ENCODE assay signal across 8 cellular contexts in genomic region chr20:38997622-38998021, GRCh38. TPM values are rescaled to one million over a fixed set of nuclear protein-coding genes. Genes with fewer than 3 reads are reported as not detected.
A peak's percentile ranks its signal among the peaks of the same experiment; 100 is the strongest.
DNase-seq lines count a peak whose midpoint lies in the region; ATAC-seq and TF ChIP-seq lines count a peak whose summit lies in the region.

No MANE protein-coding gene starts in this region.

- peaks cover 60% of the 10 kb centered on the region for H3K36me3 Mint-ChIP-seq in activated B cell treated with CpG ODN at 0.5 μM for 24 hours (ENCODE audit: low read depth)

- TF ChIP-seq CTCF in activated B cell treated with CpG ODN at 0.5 μM for 24 hours (IDR thresholded peaks at IDR 0.05): no peak
- TF ChIP-seq CTCF in smooth muscle cell (IDR thresholded peaks at IDR 0.05; ENCODE audit: borderline replicate concordance, insufficient read depth, poor library complexity, severe bottlenecking): no peak

- no peak overlapping the region for H3K9ac ChIP-seq in smooth muscle cell (ENCODE audit: low read depth)

- peak overlapping the region; percentile 67 for H3K4me2 ChIP-seq in smooth muscle cell

- peak; percentile 94 for ATAC-seq in GM18868 (IDR thresholded peaks at IDR 0.05; ENCODE audit: unreplicated experiment)
- ATAC-seq in HG02973 (IDR thresholded peaks at IDR 0.05; ENCODE audit: unreplicated experiment): peak; percentile 86
- ATAC-seq in activated B cell treated with CpG ODN at 0.5 μM for 24 hours (ENCODE audit: low read depth): peak; percentile 56
- no peak for ATAC-seq in sciatic nerve

- no peaks in the 10 kb centered on the region for H3K9me3 ChIP-seq in smooth muscle cell (replicated peaks; ENCODE audit: low read depth)

- POLR2A ChIA-PET in activated B cell treated with CpG ODN at 0.5 μM for 24 hours (lab: Charles Lee): no interaction called here

- 36% methylated on average over 8 of the region's 8 CpGs for WGBS in smooth muscle cell (ENCODE audit: low lambda C conversion rate)

- H3F3A ChIP-seq in smooth muscle cell (ENCODE audit: low read depth): no peaks in the 10 kb centered on the region

- H3K27ac ChIP-seq in smooth muscle cell (ENCODE audit: low read depth): peak overlapping the region; percentile 31

- no peaks in the 10 kb centered on the region for H3K4me1 ChIP-seq in smooth muscle cell (ENCODE audit: low read depth)

- H3K27me3 ChIP-seq in smooth muscle cell (ENCODE audit: low read depth): no peaks in the 10 kb centered on the region

- H4K20me1 ChIP-seq in smooth muscle cell (ENCODE audit: low read depth): no peaks in the 10 kb centered on the region

- H2AFZ ChIP-seq in smooth muscle cell (ENCODE audit: low read depth): no peak overlapping the region

- H3K4me3 ChIP-seq in smooth muscle cell: no peak overlapping the region

- H3K4me3 Mint-ChIP-seq in activated B cell treated with CpG ODN at 0.5 μM for 24 hours: no peak overlapping the region

- H3K4me1 Mint-ChIP-seq in activated B cell treated with CpG ODN at 0.5 μM for 24 hours: peaks cover 4% of the 10 kb centered on the region

- intact Hi-C loops in activated B cell treated with CpG ODN at 0.5 μM for 24 hours (cut with micrococcal nuclease) (loop anchor here (1.0 kb wide), 1 partner anchor 351 kb away; no protein-coding TSS in a partner anchor), sciatic nerve (cut with DNase I) (no loop called here)

- H3K79me2 ChIP-seq in smooth muscle cell (ENCODE audit: low read depth): no peaks in the 10 kb centered on the region

- H3K27ac Mint-ChIP-seq in activated B cell treated with CpG ODN at 0.5 μM for 24 hours: no peak overlapping the region

- H3K9me3 Mint-ChIP-seq in activated B cell treated with CpG ODN at 0.5 μM for 24 hours: no peaks in the 10 kb centered on the region

- no peaks in the 10 kb centered on the region for H3K36me3 ChIP-seq in smooth muscle cell (ENCODE audit: low read depth)

- CTCF ChIA-PET in activated B cell treated with CpG ODN at 0.5 μM for 24 hours (lab: Charles Lee): interaction anchor here (0.7 to 0.8 kb wide), 2 partner anchors 12 to 72 kb away, joined by 4 to 7 read pairs; partner anchors contain the start of gene FAM83D

- DNase-seq in activated B cell treated with CpG ODN at 0.5 μM for 24 hours (no peak), smooth muscle cell (lab: John Stamatoyannopoulos, UW; ENCODE audit: unreplicated experiment) (no peak), NCI-H526 treated with DMSO at 0.1 percent for 48 hours (lab: John Stamatoyannopoulos, UW) (no peak), DMS114 treated with DMSO at 0.1 percent for 48 hours (lab: John Stamatoyannopoulos, UW; ENCODE audit: unreplicated experiment) (no peak), sciatic nerve (ENCODE audit: low spot score) (no peak), HuH-7.5 (ENCODE audit: low spot score) (no peak)

- no peaks in the 10 kb centered on the region for H3K27me3 Mint-ChIP-seq in activated B cell treated with CpG ODN at 0.5 μM for 24 hours

RNA-seq across cellular contexts. Expression of gene DHX35, which starts 35.5 kb away (rescaled TPM):
- total RNA-seq in activated B cell treated with CpG ODN at 0.5 μM for 24 hours (9.5 TPM in 2 replicates), smooth muscle cell (9.5 and 10.7 TPM in 2 replicates), sciatic nerve (11.3 TPM)
- 4.1 and 4.5 TPM in 2 replicates for polyA plus RNA-seq in smooth muscle cell
